In genomic region chr1:82152356-82153281, GRCh38 we compare ENCODE assay signal across 11 cellular contexts.
DNase-seq lines count a peak whose midpoint lies in the region; ATAC-seq and TF ChIP-seq lines count a peak whose summit lies in the region.
"Had no signal": no experiment of that assay in that cellular context is flagged by ENCODE, and none has a peak within 500 bp of the region (broad histone marks: within the 10 kb centered on the region; RNA-seq: fewer than 3 reads in every experiment).

No MANE protein-coding gene starts in this region.

- in situ Hi-C loops in GM13977 (cut with MboI; ENCODE audit: low pct_unique_long_range_greater_than_20kb, low sequenced_read_pairs, unreplicated experiment), result no loop called here

- ATAC-seq in GM19351 (IDR thresholded peaks at IDR 0.05; ENCODE audit: unreplicated experiment) (peak; percentile 49), HG03159 (IDR thresholded peaks at IDR 0.05; ENCODE audit: unreplicated experiment) (peak; percentile 75), left ventricle myocardium superior (no peak)

- no peaks in the 10 kb centered on the region for H3K36me3 ChIP-seq in adipocyte (ENCODE audit: control insufficient read depth, insufficient read depth, low read length, severe bottlenecking)
- H3K36me3 ChIP-seq: heart left ventricle, upper lobe of left lung had no signal

- peaks cover 22% of the 10 kb centered on the region for H3K4me1 ChIP-seq in adipocyte (ENCODE audit: control insufficient read depth, insufficient read depth, low read length)
- H3K4me1 ChIP-seq: upper lobe of left lung had no signal

- intact Hi-C loops in left ventricle myocardium superior (cut with micrococcal nuclease), result no loop called here

- DNase-seq in GM13977 (ENCODE audit: low spot score) (peak; percentile 10), adipocyte (ENCODE audit: low read depth) (peak; percentile 25), putamen (ENCODE audit: low spot score) (no peak), left ventricle myocardium superior (no peak), DMS 273 (lab: John Stamatoyannopoulos, UW; ENCODE audit: unreplicated experiment) (no peak), occipital lobe (lab: John Stamatoyannopoulos, UW) (no peak)
- DNase-seq: activated CD8-positive, alpha-beta memory T cell treated with anti-CD3 and anti-CD28 coated beads for 24 hours; heart left ventricle; upper lobe of left lung had no signal

- no peak overlapping the region for H3K4me3 ChIP-seq in adipocyte (ENCODE audit: low read length)
- H3K4me3 ChIP-seq: heart left ventricle, upper lobe of left lung had no signal

- no peaks in the 10 kb centered on the region for H3K27me3 ChIP-seq in adipocyte (replicated peaks; ENCODE audit: control insufficient read depth, insufficient read depth, low read length)
- H3K27me3 ChIP-seq: heart left ventricle, upper lobe of left lung had no signal

- no peak for TF ChIP-seq CTCF in GM13977 (IDR thresholded peaks at IDR 0.05; ENCODE audit: extremely low read depth, insufficient read depth, missing control alignments)

- no peak overlapping the region for H3K9ac ChIP-seq in adipocyte (ENCODE audit: low read length)

- H3K9me3 ChIP-seq in adipocyte (ENCODE audit: control insufficient read depth, low read length), result no peaks in the 10 kb centered on the region
- H3K9me3 ChIP-seq: heart left ventricle, upper lobe of left lung had no signal

Comparison
In these comparisons a context has a peak if more than half of its experiments do, and no peak if none do; other contexts are left out.
1. DNase-seq: peak in GM13977 (single experiment) and adipocyte (single experiment); none in putamen (single experiment), left ventricle myocardium superior (single experiment), DMS 273 (single experiment) and occipital lobe (single experiment).